Comparison of ENCODE assay signal across 13 cellular contexts in genomic region chrX:71699023-71699344, GRCh38. TPM values are rescaled to one million over a fixed set of nuclear protein-coding genes. Genes with fewer than 3 reads are reported as not detected.
"Had no signal": no experiment of that assay in that cellular context is flagged by ENCODE, and none has a peak within 500 bp of the region (broad histone marks: within the 10 kb centered on the region; RNA-seq: fewer than 3 reads in every experiment).

No MANE protein-coding gene starts in this region.

RNA-seq across cellular contexts. Expression of gene CXorf49, which starts 19.1 kb away (rescaled TPM):
- total RNA-seq: stomach, subcutaneous adipose tissue, suprapubic skin, temporal lobe, thoracic aorta, thyroid gland, tibial nerve, transverse colon, upper lobe of left lung, ureter, urinary bladder, uterus, vagina had no signal
- polyA plus RNA-seq: urinary bladder had no signal
